In genomic region chr2:128736689-128737545, GRCh38 we compare ENCODE assay signal across 1 cellular context.
TF ChIP-seq lines count a peak whose summit lies in the region.

No MANE protein-coding gene starts in this region.

TF ChIP-seq in WTC11, 78 proteins besides CTCF, POLR2A, EP300 and RAD21 (continued from another document):
- TF ChIP-seq ARID4B (CRISPR knock-in tag; IDR thresholded peaks at IDR 0.05; ENCODE audit: borderline replicate concordance) = no peak
- TF ChIP-seq, protein P1, sequence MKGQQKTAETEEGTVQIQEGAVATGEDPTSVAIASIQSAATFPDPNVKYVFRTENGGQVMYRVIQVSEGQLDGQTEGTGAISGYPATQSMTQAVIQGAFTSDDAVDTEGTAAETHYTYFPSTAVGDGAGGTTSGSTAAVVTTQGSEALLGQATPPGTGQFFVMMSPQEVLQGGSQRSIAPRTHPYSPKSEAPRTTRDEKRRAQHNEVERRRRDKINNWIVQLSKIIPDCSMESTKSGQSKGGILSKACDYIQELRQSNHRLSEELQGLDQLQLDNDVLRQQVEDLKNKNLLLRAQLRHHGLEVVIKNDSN (CRISPR knock-in tag; IDR thresholded peaks at IDR 0.05) = no peak
- no peak for TF ChIP-seq TCF7 (CRISPR knock-in tag; IDR thresholded peaks at IDR 0.05; ENCODE audit: low read depth)
- peak; percentile 86 for TF ChIP-seq ZNF263 (CRISPR knock-in tag; IDR thresholded peaks at IDR 0.05; ENCODE audit: low read depth)
- TF ChIP-seq ZNF416 (CRISPR knock-in tag; IDR thresholded peaks at IDR 0.05) = no peak
- TF ChIP-seq E2F5 (CRISPR knock-in tag; IDR thresholded peaks at IDR 0.05) = 0 out of 2 replicates have a peak, but pooled peaks have one; percentile 43
- no peak for TF ChIP-seq ETV6 (CRISPR knock-in tag; IDR thresholded peaks at IDR 0.05)
- TF ChIP-seq USF2 (CRISPR knock-in tag; IDR thresholded peaks at IDR 0.05) = no peak
- no peak for TF ChIP-seq FOXP1 (CRISPR knock-in tag; IDR thresholded peaks at IDR 0.05; ENCODE audit: borderline replicate concordance)
- no peak for TF ChIP-seq CREM (CRISPR knock-in tag; IDR thresholded peaks at IDR 0.05)
- TF ChIP-seq ZNF121 (CRISPR knock-in tag; IDR thresholded peaks at IDR 0.05) = no peak
- TF ChIP-seq E2F1 (CRISPR knock-in tag; IDR thresholded peaks at IDR 0.05) = no peak
